In genomic region chr12:85280138-85280983, GRCh38 we compare ENCODE assay signal across 1 cellular context.
TF ChIP-seq lines count a peak whose summit lies in the region.

Gene ALX1 (plus strand): TSS chr12:85280220. CDS start chr12:85280262, 42 bp downstream.

TF ChIP-seq in WTC11, 78 proteins besides CTCF, POLR2A, EP300 and RAD21 (continued from another document):
- TF ChIP-seq PRDM15 (CRISPR knock-in tag; IDR thresholded peaks at IDR 0.05), result peak; percentile 40; the same call in 1 of the 2 replicates
- TF ChIP-seq TEAD1 (CRISPR knock-in tag; IDR thresholded peaks at IDR 0.05), result peak; percentile 60; the same call in 1 of the 2 replicates
- TF ChIP-seq ZNF232 (CRISPR knock-in tag; IDR thresholded peaks at IDR 0.05), result 0 out of 2 replicates have a peak, but pooled peaks have one; percentile 50
- TF ChIP-seq FOXP1 (CRISPR knock-in tag; IDR thresholded peaks at IDR 0.05; ENCODE audit: borderline replicate concordance), result peak; percentile 81; the same call in 1 of the 2 replicates
- TF ChIP-seq NFYB (CRISPR knock-in tag; conservative IDR thresholded peaks at IDR 0.05; ENCODE audit: low read depth), result no peak
- no peak for TF ChIP-seq TEAD4 (CRISPR knock-in tag; IDR thresholded peaks at IDR 0.05)
- TF ChIP-seq CREM (CRISPR knock-in tag; IDR thresholded peaks at IDR 0.05), result no peak
- no peak for TF ChIP-seq EMX1 (CRISPR knock-in tag; IDR thresholded peaks at IDR 0.05)
- 0 out of 2 replicates have a peak, but pooled peaks have one; percentile 32 for TF ChIP-seq SP1 (CRISPR knock-in tag; conservative IDR thresholded peaks at IDR 0.05)
- no peak for TF ChIP-seq CBFB (CRISPR knock-in tag; IDR thresholded peaks at IDR 0.05; ENCODE audit: low read depth)
- TF ChIP-seq ESRRA (CRISPR knock-in tag; IDR thresholded peaks at IDR 0.05; ENCODE audit: borderline replicate concordance), result 0 out of 2 replicates have a peak, but pooled peaks have one; percentile 56
- TF ChIP-seq ZBTB43 (CRISPR knock-in tag; IDR thresholded peaks at IDR 0.05), result 0 out of 2 replicates have a peak, but pooled peaks have one; percentile 60
- TF ChIP-seq ARID4B (CRISPR knock-in tag; IDR thresholded peaks at IDR 0.05; ENCODE audit: borderline replicate concordance), result no peak; the same call in 1 of the 2 replicates
